Comparison of ENCODE assay signal across 19 cellular contexts in the genomic region with DNA sequence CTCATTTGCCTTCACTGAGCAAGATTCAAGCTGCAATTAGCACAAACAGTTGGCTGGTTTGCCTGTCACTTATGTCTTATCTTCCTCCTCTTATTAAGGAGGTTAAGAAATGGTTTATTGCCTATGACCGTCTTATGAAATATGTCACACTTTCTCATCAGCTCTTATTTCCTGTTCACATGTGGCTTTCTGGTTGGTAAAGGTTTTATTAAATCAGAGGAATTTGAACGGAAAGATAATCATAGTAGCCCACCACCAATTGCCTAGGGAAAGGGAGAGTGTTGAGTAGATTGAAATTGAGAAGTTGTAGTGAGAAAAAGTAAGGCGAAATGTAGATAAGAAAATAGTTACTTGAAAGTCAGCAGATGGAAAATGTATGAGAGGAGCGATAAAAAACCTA. TPM values are rescaled to one million over a fixed set of nuclear protein-coding genes. Genes with fewer than 3 reads are reported as not detected.
DNase-seq lines count a peak whose midpoint lies in the region; ATAC-seq and TF ChIP-seq lines count a peak whose summit lies in the region.
"Had no signal": no experiment of that assay in that cellular context is flagged by ENCODE, and none has a peak within 500 bp of the region (broad histone marks: within the 10 kb centered on the region; RNA-seq: fewer than 3 reads in every experiment).

No MANE protein-coding gene starts in this region.

- intact Hi-C loops in CD4-positive, alpha-beta memory T cell (cut with micrococcal nuclease): no loop called here
- intact Hi-C loops in left lung (cut with DNase I): no loop called here

- TF ChIP-seq CTCF in left lung (IDR thresholded peaks at IDR 0.05): no peak

- H3K4me1 Mint-ChIP-seq in CD4-positive, alpha-beta memory T cell: peaks cover 14 to 31% (median 24%) of the 10 kb centered on the region in 4 donors
- H3K4me1 Mint-ChIP-seq in T-helper 17 cell (peaks cover 18% of the 10 kb centered on the region), immature natural killer cell (peaks cover 36 to 55% of the 10 kb centered on the region in 2 donors)
- H3K4me1 Mint-ChIP-seq in T-helper 2 cell treated with Interferon-gamma antibody and Interleukin-4, amounts not matched to agents 5 μg/mL and 100 μg/mL, for 36 hours (ENCODE audit: low read depth): peaks cover 18% of the 10 kb centered on the region

- ATAC-seq in T-helper 17 cell (peak; percentile 37), left lung (no peak)
- ATAC-seq: left colon, mucosa of descending colon had no signal

- H3K4me3 Mint-ChIP-seq in CD4-positive, alpha-beta memory T cell: peak overlapping the region in 7 of 8 donors; percentile 0 to 50 (median 6)
- H3K4me3 Mint-ChIP-seq in T-helper 17 cell (peak overlapping the region; percentile 52), immature natural killer cell (peak overlapping the region; percentile 6 to 57 (median 35))
- no peak overlapping the region for H3K4me3 Mint-ChIP-seq in T-helper 2 cell treated with Interferon-gamma antibody and Interleukin-4, amounts not matched to agents 5 μg/mL and 100 μg/mL, for 36 hours

- CTCF ChIA-PET in CD4-positive, alpha-beta memory T cell (lab: Charles Lee; ENCODE audit: partially characterized antibody): no interaction called here

- H3K27ac Mint-ChIP-seq in CD4-positive, alpha-beta memory T cell: peak overlapping the region in 4 of 7 donors; percentile 30 to 63 (median 38)
- peak overlapping the region; percentile 0 for H3K27ac Mint-ChIP-seq in T-helper 17 cell
- H3K27ac Mint-ChIP-seq in immature natural killer cell: no peak overlapping the region
- H3K27ac Mint-ChIP-seq in T-helper 2 cell treated with Interferon-gamma antibody and Interleukin-4, amounts not matched to agents 5 μg/mL and 100 μg/mL, for 36 hours: no peak overlapping the region

- H3K9me3 Mint-ChIP-seq in CD4-positive, alpha-beta memory T cell: peaks cover 0 to 9% (median 2%) of the 10 kb centered on the region in 8 donors
- peaks cover 0 to 2% (median 0%) of the 10 kb centered on the region in 6 donors for H3K9me3 Mint-ChIP-seq in immature natural killer cell
- peaks cover 12% of the 10 kb centered on the region for H3K9me3 Mint-ChIP-seq in T-helper 2 cell treated with Interferon-gamma antibody and Interleukin-4, amounts not matched to agents 5 μg/mL and 100 μg/mL, for 36 hours

- POLR2A ChIA-PET in CD4-positive, alpha-beta memory T cell (lab: Charles Lee; ENCODE audit: partially characterized antibody): interaction anchor here (0.6 kb wide), 1 partner anchor 97 kb away, joined by 3 read pairs; no protein-coding TSS in a partner anchor

- no peaks in the 10 kb centered on the region for H3K27me3 ChIP-seq in CD4-positive, alpha-beta memory T cell (ENCODE audit: insufficient read depth, low read length)
- H3K27me3 ChIP-seq in left lung: no peaks in the 10 kb centered on the region
- H3K27me3 ChIP-seq: sigmoid colon had no signal

- no peaks in the 10 kb centered on the region for H3K36me3 ChIP-seq in CD4-positive, alpha-beta memory T cell (ENCODE audit: insufficient read depth, low read length)
- no peaks in the 10 kb centered on the region for H3K36me3 ChIP-seq in left lung
- H3K36me3 ChIP-seq: sigmoid colon, thoracic aorta had no signal

- no peak overlapping the region for H3K27ac ChIP-seq in CD4-positive, alpha-beta memory T cell (ENCODE audit: low read depth, low read length)
- H3K27ac ChIP-seq in left lung: peak overlapping the region in 1 of 2 donors; percentile 39
- H3K27ac ChIP-seq: sigmoid colon, thoracic aorta had no signal

- peaks cover 19 to 25% of the 10 kb centered on the region in 2 donors for H3K27me3 Mint-ChIP-seq in CD4-positive, alpha-beta memory T cell
- H3K27me3 Mint-ChIP-seq in T-helper 17 cell: peaks cover 4% of the 10 kb centered on the region
- H3K27me3 Mint-ChIP-seq in immature natural killer cell (ENCODE audit: low read depth in 3 of 3): peaks cover 3 to 24% (median 17%) of the 10 kb centered on the region in 3 donors
- H3K27me3 Mint-ChIP-seq in T-helper 2 cell treated with Interferon-gamma antibody and Interleukin-4, amounts not matched to agents 5 μg/mL and 100 μg/mL, for 36 hours (ENCODE audit: low read depth): peaks cover 37% of the 10 kb centered on the region

- peaks cover 17% of the 10 kb centered on the region for H3K4me1 ChIP-seq in CD4-positive, alpha-beta memory T cell (ENCODE audit: insufficient read depth, low read length)
- peaks cover 8 to 51% of the 10 kb centered on the region in 2 donors for H3K4me1 ChIP-seq in left lung

- H3K4me3 ChIP-seq in CD4-positive, alpha-beta memory T cell (ENCODE audit: low read length in 2 of 2): no peak overlapping the region
- no peak overlapping the region for H3K4me3 ChIP-seq in left lung
- H3K4me3 ChIP-seq: mucosa of descending colon, sigmoid colon, thoracic aorta had no signal

- no peaks in the 10 kb centered on the region for H3K9me3 ChIP-seq in CD4-positive, alpha-beta memory T cell (ENCODE audit: control insufficient read depth in 1 of 2, low read length in 2 of 2)
- H3K9me3 ChIP-seq in T-helper 17 cell (ENCODE audit: control insufficient read depth, low read length, poor library complexity, severe bottlenecking) (peaks cover 4% of the 10 kb centered on the region), left lung (no peaks in the 10 kb centered on the region)
- H3K9me3 ChIP-seq: mucosa of descending colon, sigmoid colon, thoracic aorta had no signal

- H3K36me3 Mint-ChIP-seq in CD4-positive, alpha-beta memory T cell: peaks cover 0 to 1% of the 10 kb centered on the region in 2 donors
- peaks cover 4% of the 10 kb centered on the region for H3K36me3 Mint-ChIP-seq in T-helper 17 cell (ENCODE audit: low read depth)
- H3K36me3 Mint-ChIP-seq in immature natural killer cell: peaks cover 0 to 3% (median 0%) of the 10 kb centered on the region in 3 donors
- H3K36me3 Mint-ChIP-seq in T-helper 2 cell treated with Interferon-gamma antibody and Interleukin-4, amounts not matched to agents 5 μg/mL and 100 μg/mL, for 36 hours (ENCODE audit: low read depth): peaks cover 11% of the 10 kb centered on the region

- DNase-seq in AML-193 (lab: John Stamatoyannopoulos, UW) (peak; percentile 49 to 50), T-helper 17 cell (no peak), immature natural killer cell (peak; percentile 26 to 35 (median 33)), left lung (no peak), COLO829 (ENCODE audit: low spot score) (no peak)
- peak in 3 of 5 donors; percentile 4 to 11 (median 6) for DNase-seq in CD4-positive, alpha-beta memory T cell
- no peak for DNase-seq in T-helper 2 cell treated with Interferon-gamma antibody and Interleukin-4, amounts not matched to agents 5 μg/mL and 100 μg/mL, for 36 hours (ENCODE audit: low spot score)
- DNase-seq: activated CD4-positive, alpha-beta T cell treated with anti-CD3 and anti-CD28 coated beads for 1 hour; DND-41; foreskin melanocyte; left colon; mucosa of descending colon; NCI-H1436; NCI-H2227 treated with DMSO at 0.1 percent for 48 hours; NK-92 treated with Interleukin-12 subunit alpha and Interleukin-12 subunit beta, amount 100 ng/mL, for 24 hours; Right ventricle myocardium superior; sigmoid colon had no signal

RNA-seq across cellular contexts. Expression of a gene that starts 4.2 kb away (rescaled TPM):
- total RNA-seq in CD4-positive, alpha-beta memory T cell: 1 to 10 TPM in 1 of 2 experiments, under 1 TPM in 1; 0.86 to 1.0 TPM
- polyA plus RNA-seq in CD4-positive, alpha-beta memory T cell: 1 to 10 TPM; 1.2 to 2.6 TPM
- 10 to 100 TPM; 14.3 to 16.5 TPM for total RNA-seq in T-helper 17 cell
- 1 to 10 TPM in 1 of 3 donors, under 1 TPM in 1, not detected in 1; 0.96 to 4.0 TPM for polyA plus RNA-seq in immature natural killer cell
- 100 to 1,000 TPM; 142 to 224 TPM for total RNA-seq in left lung

RNA-seq across cellular contexts. Expression of a gene that starts 48.5 kb away (rescaled TPM):
- total RNA-seq in CD4-positive, alpha-beta memory T cell: under 1 TPM in 1 of 2 experiments, not detected in 1; 0.23 TPM
- not detected for polyA plus RNA-seq in CD4-positive, alpha-beta memory T cell
- total RNA-seq in T-helper 17 cell: not detected
- not detected for polyA plus RNA-seq in immature natural killer cell
- 1 to 10 TPM; 1.5 to 2.5 TPM for total RNA-seq in left lung
- total RNA-seq: Right ventricle myocardium superior; T-helper 1 cell treated with Interleukin-12 subunit alpha and Interleukin-12 subunit beta and Interleukin-4 antibody, amounts not matched to agents 30 ng/mL and 1 ng/mL, for 36 hours had no signal

Comparison
In these comparisons a context has a peak if more than half of its experiments do, and no peak if none do; other contexts are left out.
1. DNase-seq: peak in AML-193 (2 of 2), CD4-positive, alpha-beta memory T cell (3 of 5) and immature natural killer cell (3 of 3); none in T-helper 17 cell (0 of 3), T-helper 2 cell treated with Interferon-gamma antibody and Interleukin-4, amounts not matched to agents 5 μg/mL and 100 μg/mL, for 36 hours (single experiment), left lung (0 of 2) and COLO829 (single experiment).
2. H3K27ac Mint-ChIP-seq: peak in CD4-positive, alpha-beta memory T cell (4 of 7) and T-helper 17 cell (single experiment); none in immature natural killer cell (0 of 6) and T-helper 2 cell treated with Interferon-gamma antibody and Interleukin-4, amounts not matched to agents 5 μg/mL and 100 μg/mL, for 36 hours (single experiment).
3. RNA of a gene that starts 4.2 kb away (total RNA-seq): 142 to 224 TPM in left lung; 14.3 to 16.5 TPM in T-helper 17 cell and 0.86 to 1.0 TPM in CD4-positive, alpha-beta memory T cell; every median in the first group is over 4 times any median in the second.